ENCODE assay signal across 17 cellular contexts in the genomic region with DNA sequence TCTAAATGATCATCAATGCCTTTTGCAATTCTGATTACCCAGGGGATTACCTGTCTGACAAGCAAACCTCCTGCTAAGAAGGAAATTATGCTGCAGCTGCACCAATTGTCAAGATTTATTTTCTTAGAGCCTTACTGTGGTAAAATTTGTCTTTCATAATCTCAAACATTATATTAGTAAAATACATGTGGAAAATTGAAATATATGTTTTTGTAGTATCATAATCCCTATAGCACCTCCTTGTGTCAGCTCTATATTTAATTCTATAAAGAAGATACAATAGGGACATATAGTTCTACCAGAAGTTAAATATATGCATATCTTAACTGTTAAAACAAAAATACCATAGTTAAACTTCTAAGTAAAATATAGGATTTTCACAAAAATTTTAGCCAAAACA.
DNase-seq lines count a peak whose midpoint lies in the region; ATAC-seq and TF ChIP-seq lines count a peak whose summit lies in the region.
"Had no signal": no experiment of that assay in that cellular context is flagged by ENCODE, and none has a peak within 500 bp of the region (broad histone marks: within the 10 kb centered on the region; RNA-seq: fewer than 3 reads in every experiment).

No MANE protein-coding gene starts in this region.

- peak; percentile 57 for TF ChIP-seq RAD21 in neural cell (conservative IDR thresholded peaks at IDR 0.05)

- no peak overlapping the region for H2AFZ ChIP-seq in neural cell (ENCODE audit: low read depth, low read length)

- peaks cover 45% of the 10 kb centered on the region for H3K4me1 ChIP-seq in HUES6 (ENCODE audit: control insufficient read depth, insufficient read depth, low read length)
- H3K4me1 ChIP-seq: Caco-2 had no signal

- no peaks in the 10 kb centered on the region for H3K9me2 ChIP-seq in neural cell (ENCODE audit: insufficient read depth, low read length)

- no peaks in the 10 kb centered on the region for H3F3A ChIP-seq in neural cell (ENCODE audit: insufficient read depth, low read length, poor library complexity, severe bottlenecking)

- H3K27ac ChIP-seq in C4-2B (no peak overlapping the region), HUES6 (ENCODE audit: low read depth, low read length) (peak overlapping the region; percentile 75), neural cell (ENCODE audit: low read length) (peak overlapping the region; percentile 22)
- H3K27ac ChIP-seq: KMS-11 had no signal

- H3K4me3 ChIP-seq in HUES6 (ENCODE audit: low read depth, low read length) (no peak overlapping the region), astrocyte of the spinal cord (ENCODE audit: low read depth, low read length) (no peak overlapping the region), neural cell (ENCODE audit: low read length) (no peak overlapping the region)
- H3K4me3 ChIP-seq: MG63 had no signal

- H3K9me3 ChIP-seq in HUES6 (ENCODE audit: control insufficient read depth, insufficient read depth, low read depth, low read length) (peaks cover 17% of the 10 kb centered on the region), neural cell (ENCODE audit: low read length) (no peaks in the 10 kb centered on the region)
- H3K9me3 ChIP-seq: Caco-2, MG63 had no signal

- H3K4me2 ChIP-seq in neural cell (ENCODE audit: low read length): no peak overlapping the region
- H3K4me2 ChIP-seq: KMS-11 had no signal

- no peaks in the 10 kb centered on the region for H3K27me3 ChIP-seq in HUES6 (ENCODE audit: control insufficient read depth, insufficient read depth, low read length)
- no peaks in the 10 kb centered on the region for H3K27me3 ChIP-seq in neural cell (ENCODE audit: insufficient read depth, low read depth, low read length)
- H3K27me3 ChIP-seq: MG63 had no signal

- TF ChIP-seq CTCF in C4-2B (conservative IDR thresholded peaks at IDR 0.05) (peak; percentile 7; the same call in 1 of the 2 replicates), astrocyte of the spinal cord (IDR thresholded peaks at IDR 0.05; ENCODE audit: low read depth, low read length) (peak; percentile 9), neural cell (IDR thresholded peaks at IDR 0.05; ENCODE audit: poor library complexity, severe bottlenecking) (peak; percentile 49)

- TF ChIP-seq EP300 in neural cell (conservative IDR thresholded peaks at IDR 0.05; ENCODE audit: poor library complexity, severe bottlenecking): no peak

- peaks cover 9% of the 10 kb centered on the region; the same call in 1 of the 2 replicates for H3K36me3 ChIP-seq in HUES6 (ENCODE audit: control insufficient read depth, insufficient read depth, low read length)
- no peaks in the 10 kb centered on the region for H3K36me3 ChIP-seq in neural cell (ENCODE audit: insufficient read depth, low read length)
- H3K36me3 ChIP-seq: MG63 had no signal

- H3K79me2 ChIP-seq in neural cell (replicated peaks; ENCODE audit: insufficient read depth, low read length): no peaks in the 10 kb centered on the region

- H3K9ac ChIP-seq in HUES6 (ENCODE audit: low read length): peak overlapping the region; percentile 26
- H3K9ac ChIP-seq in neural cell (ENCODE audit: low read length): no peak overlapping the region
- H3K9ac ChIP-seq: KMS-11 had no signal

- intact Hi-C loops in posterior cingulate gyrus (cut with DNase I): no loop called here

- no peak for DNase-seq in astrocyte of the spinal cord (ENCODE audit: low read depth, low spot score)
- no peak for DNase-seq in posterior cingulate gyrus
- DNase-seq: AML-193; Caco-2; CD4-positive, CD25-positive, alpha-beta regulatory T cell; DMS53; MG63; NCI-H1092; NCI-H1694; NCI-H2227 treated with DMSO at 0.1 percent for 48 hours; NCI-H526 had no signal

- ATAC-seq in GM21786 (IDR thresholded peaks at IDR 0.05; ENCODE audit: unreplicated experiment) (no peak), GM21367 (IDR thresholded peaks at IDR 0.05; ENCODE audit: unreplicated experiment) (no peak)

- in situ Hi-C loops in astrocyte of the spinal cord (cut with HindIII; ENCODE audit: low sequenced_read_pairs): no loop called here

- H4K20me1 ChIP-seq in neural cell (ENCODE audit: insufficient read depth): no peaks in the 10 kb centered on the region

TF ChIP-seq in neural cell, 6 proteins besides CTCF, POLR2A, EP300 and RAD21:
- TF ChIP-seq POLR2AphosphoS5 (IDR thresholded peaks at IDR 0.05) (no peak), SMC3 (conservative IDR thresholded peaks at IDR 0.05; ENCODE audit: poor library complexity) (peak; percentile 54)
